In genomic region chr6:33197431-33198048, GRCh38 we compare ENCODE assay signal across 1 cellular context.
TF ChIP-seq lines count a peak whose summit lies in the region.

No MANE protein-coding gene starts in this region.

TF ChIP-seq in endothelial cell of umbilical vein, 7 proteins besides CTCF, POLR2A, EP300 and RAD21:
- TF ChIP-seq JUN (IDR thresholded peaks at IDR 0.05; ENCODE audit: borderline replicate concordance, insufficient read depth, insufficient read length, low read depth) (no peak), EZH2 (IDR thresholded peaks at IDR 0.05; ENCODE audit: borderline replicate concordance, low read depth, low read length, severe bottlenecking) (no peak), FOS (IDR thresholded peaks at IDR 0.05; ENCODE audit: borderline replicate concordance, insufficient read depth, low read length) (no peak), GATA2 (IDR thresholded peaks at IDR 0.05; ENCODE audit: insufficient read depth, insufficient read length, low read depth, low read length) (no peak), MYC (IDR thresholded peaks at IDR 0.05; ENCODE audit: low read depth, low read length) (no peak), POLR2AphosphoS5 (IDR thresholded peaks at IDR 0.05; ENCODE audit: insufficient read depth, low read depth, low read length) (no peak)
- TF ChIP-seq, protein P1, sequence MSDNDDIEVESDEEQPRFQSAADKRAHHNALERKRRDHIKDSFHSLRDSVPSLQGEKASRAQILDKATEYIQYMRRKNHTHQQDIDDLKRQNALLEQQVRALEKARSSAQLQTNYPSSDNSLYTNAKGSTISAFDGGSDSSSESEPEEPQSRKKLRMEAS (IDR thresholded peaks at IDR 0.05; ENCODE audit: insufficient read depth, insufficient read length) = no peak
